In the genomic region with DNA sequence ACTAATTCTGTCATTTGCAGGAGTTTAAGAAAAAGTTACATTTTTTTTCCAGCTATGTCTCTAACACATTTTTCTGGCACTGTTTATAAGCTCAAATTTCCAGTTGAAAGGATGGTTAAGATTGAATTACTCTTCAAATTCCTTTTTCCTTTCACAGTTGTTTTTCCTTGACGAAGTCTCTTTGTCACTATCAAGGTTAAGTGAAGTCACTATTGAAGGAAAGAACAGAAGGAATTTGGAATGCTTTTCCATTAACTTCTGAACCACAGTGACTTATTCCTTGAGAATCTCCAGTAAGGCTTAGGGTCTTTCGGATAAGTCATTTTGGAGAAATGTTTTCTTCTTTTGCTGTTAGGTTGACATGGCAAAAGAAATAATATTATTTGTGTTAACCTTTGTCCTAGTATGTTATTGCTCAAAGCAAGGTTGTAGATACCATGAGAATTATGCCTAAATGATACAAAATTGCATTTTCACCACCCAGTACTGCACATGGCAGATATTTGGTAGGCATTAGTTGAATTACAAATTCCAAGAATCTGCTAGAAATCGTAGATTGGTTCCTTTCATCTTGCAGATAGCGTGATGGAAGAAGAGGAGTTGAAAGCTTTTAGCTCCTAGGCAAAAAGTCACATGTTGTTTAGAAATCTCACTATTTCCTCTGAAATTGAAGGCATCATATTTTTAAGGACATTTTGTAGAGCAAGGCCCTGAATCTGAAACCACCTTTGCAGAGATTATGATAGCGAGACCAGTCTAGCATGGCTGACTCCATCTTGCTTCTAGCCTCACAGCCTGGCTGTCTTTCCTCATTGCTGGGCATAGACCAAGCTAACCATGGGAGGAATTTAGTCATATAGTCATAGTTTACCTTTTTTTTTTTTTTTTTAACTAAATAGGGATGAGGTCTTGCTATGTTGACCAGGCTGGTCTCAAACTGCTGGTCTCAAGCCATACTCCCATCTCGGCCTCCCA, we compare ENCODE assay signal across 10 cellular contexts. TPM values are rescaled to one million over a fixed set of nuclear protein-coding genes. Genes with fewer than 3 reads are reported as not detected.
DNase-seq lines count a peak whose midpoint lies in the region; ATAC-seq lines count a peak whose summit lies in the region.
"Had no signal": no experiment of that assay in that cellular context is flagged by ENCODE, and none has a peak within 500 bp of the region (broad histone marks: within the 10 kb centered on the region; RNA-seq: fewer than 3 reads in every experiment).

No MANE protein-coding gene starts in this region.

- peak overlapping the region; percentile 81 for H3K27ac ChIP-seq in mesodermal cell (ENCODE audit: low read depth, low read length, severe bottlenecking)
- no peak overlapping the region for H3K27ac ChIP-seq in right cardiac atrium (ENCODE audit: low read length)
- H3K27ac ChIP-seq: heart left ventricle, upper lobe of right lung had no signal

- H3K27me3 ChIP-seq in right cardiac atrium (ENCODE audit: control insufficient read depth, insufficient read depth), result no peaks in the 10 kb centered on the region
- H3K27me3 ChIP-seq: heart left ventricle, upper lobe of right lung had no signal

- H3K4me3 ChIP-seq in mesodermal cell (ENCODE audit: extremely low read depth, insufficient read depth, low read length, poor library complexity, severe bottlenecking) (no peak overlapping the region), right cardiac atrium (ENCODE audit: low read length) (no peak overlapping the region)
- H3K4me3 ChIP-seq: heart left ventricle, upper lobe of right lung had no signal

- ATAC-seq in HG02884 (IDR thresholded peaks at IDR 0.05; ENCODE audit: unreplicated experiment) (peak; percentile 12), HG03571 (IDR thresholded peaks at IDR 0.05; ENCODE audit: unreplicated experiment) (no peak), right cardiac atrium (no peak)

- 86 to 100% methylated on average over 1 to 3 of the region's 6 CpGs for WGBS in mesodermal cell (ENCODE audit: insufficient coverage in 2 of 2), 2 experiments
- 92% methylated on average over 6 of the region's 6 CpGs for WGBS in right cardiac atrium

- no peaks in the 10 kb centered on the region for H3K36me3 ChIP-seq in mesodermal cell (ENCODE audit: control insufficient read depth, insufficient read depth, low read length)
- H3K36me3 ChIP-seq: heart left ventricle, upper lobe of right lung had no signal

- DNase-seq in EH (ENCODE audit: low read depth) (peak; percentile 92), amniotic epithelial cell (ENCODE audit: low read depth) (peak; percentile 63), NCI-H1694 treated with DMSO at 0.1 percent for 48 hours (lab: John Stamatoyannopoulos, UW) (no peak), NCI-H1105 (lab: John Stamatoyannopoulos, UW) (no peak), right cardiac atrium (no peak)
- DNase-seq: upper lobe of right lung had no signal

- peaks cover 32% of the 10 kb centered on the region for H3K4me1 ChIP-seq in mesodermal cell (ENCODE audit: control insufficient read depth, insufficient read depth, low read length, poor library complexity, severe bottlenecking)
- no peaks in the 10 kb centered on the region for H3K4me1 ChIP-seq in right cardiac atrium (ENCODE audit: control insufficient read depth, insufficient read depth, low read length)
- H3K4me1 ChIP-seq: upper lobe of right lung had no signal

- H3K9me3 ChIP-seq in mesodermal cell (ENCODE audit: control insufficient read depth, low read length), result no peaks in the 10 kb centered on the region
- no peaks in the 10 kb centered on the region for H3K9me3 ChIP-seq in right cardiac atrium (ENCODE audit: control insufficient read depth, low read length)
- H3K9me3 ChIP-seq: heart left ventricle, upper lobe of right lung had no signal

- intact Hi-C loops in right cardiac atrium (cut with DNase I), result no loop called here

RNA-seq across cellular contexts. Expression of a gene that starts 42.6 kb away (rescaled TPM):
- 21.2 TPM for polyA plus RNA-seq in mesodermal cell (2013, experiment 1 of 2)
- 28.5 TPM for polyA plus RNA-seq in mesodermal cell (2013, experiment 2 of 2)
- 10 to 100 TPM; 12.6 to 16.5 (median 14.2) TPM for total RNA-seq in right cardiac atrium
- polyA plus RNA-seq in right cardiac atrium, result 10.0 TPM

Comparison
In these comparisons a context has a peak if more than half of its experiments do, and no peak if none do; other contexts are left out.
1. DNase-seq: peak in EH (single experiment) and amniotic epithelial cell (single experiment); none in NCI-H1694 treated with DMSO at 0.1 percent for 48 hours (single experiment), NCI-H1105 (single experiment) and right cardiac atrium (0 of 3).